Comparison of ENCODE assay signal across 8 cellular contexts in genomic region chr2:218068721-218069334, GRCh38. TPM values are rescaled to one million over a fixed set of nuclear protein-coding genes. Genes with fewer than 3 reads are reported as not detected.
DNase-seq lines count a peak whose midpoint lies in the region; ATAC-seq and TF ChIP-seq lines count a peak whose summit lies in the region.
"Not testable (repeated sequence)": the region's sequence is repeated elsewhere in the genome, so short reads cannot be mapped to it uniquely, and the experiment has no call there.

A gene with protein sequence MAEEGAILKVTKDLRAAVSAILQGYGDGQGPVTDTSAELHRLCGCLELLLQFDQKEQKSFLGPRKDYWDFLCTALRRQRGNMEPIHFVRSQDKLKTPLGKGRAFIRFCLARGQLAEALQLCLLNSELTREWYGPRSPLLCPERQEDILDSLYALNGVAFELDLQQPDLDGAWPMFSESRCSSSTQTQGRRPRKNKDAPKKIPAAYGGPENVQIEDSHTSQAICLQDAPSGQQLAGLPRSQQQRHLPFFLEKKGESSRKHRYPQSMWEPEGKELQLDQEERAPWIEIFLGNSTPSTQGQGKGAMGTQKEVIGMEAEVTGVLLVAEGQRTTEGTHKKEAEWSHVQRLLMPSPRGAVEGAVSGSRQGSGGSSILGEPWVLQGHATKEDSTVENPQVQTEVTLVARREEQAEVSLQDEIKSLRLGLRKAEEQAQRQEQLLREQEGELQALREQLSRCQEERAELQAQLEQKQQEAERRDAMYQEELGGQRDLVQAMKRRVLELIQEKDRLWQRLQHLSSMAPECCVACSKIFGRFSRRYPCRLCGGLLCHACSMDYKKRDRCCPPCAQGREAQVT (plus strand): TSS chr2:218069253. CDS start chr2:218070606, 1,353 bp downstream.

- not testable (repeated sequence) for H3K4me3 ChIP-seq in H7 (ENCODE audit: insufficient read depth, low read depth, low read length)

- TF ChIP-seq CTCF in nephron (IDR thresholded peaks at IDR 0.05; ENCODE audit: unreplicated experiment in 3 of 3): peak; percentile 77 to 78 (median 77)

- H3K36me3 Mint-ChIP-seq in activated T-helper 17 cell treated with anti-CD3 and anti-CD28 coated beads, Interleukin-2, amount 50 U/mL, for 72 hours (ENCODE audit: low read depth); nephron (ENCODE audit: low read depth): not testable (repeated sequence)

- ATAC-seq in activated T-helper 17 cell treated with anti-CD3 and anti-CD28 coated beads, Interleukin-2, amount 50 U/mL, for 72 hours (replicated peaks): peak; percentile 69
- ATAC-seq in stimulated activated naive CD8-positive, alpha-beta T cell treated with anti-CD3 and anti-CD28 coated beads, Interleukin-15, Interleukin-2, amounts not matched to agents 100 U/mL and 50 U/mL, for 24 hours: peak; percentile 61

- H3K27me3 ChIP-seq in H7 (ENCODE audit: control insufficient read depth, insufficient read depth, low read length): not testable (repeated sequence)

- H3K4me1 Mint-ChIP-seq in activated T-helper 17 cell treated with anti-CD3 and anti-CD28 coated beads, Interleukin-2, amount 50 U/mL, for 72 hours; nephron: not testable (repeated sequence)

- H3K4me3 Mint-ChIP-seq in activated T-helper 17 cell treated with anti-CD3 and anti-CD28 coated beads, Interleukin-2, amount 50 U/mL, for 72 hours: peak within 1 kb of the TSS; percentile 75
- H3K4me3 Mint-ChIP-seq in nephron: peak within 1 kb of the TSS; percentile 59 to 74 (median 67)

- not testable (repeated sequence) for H3K9me3 Mint-ChIP-seq in activated T-helper 17 cell treated with anti-CD3 and anti-CD28 coated beads, Interleukin-2, amount 50 U/mL, for 72 hours; nephron

- not testable (repeated sequence) for H3K36me3 ChIP-seq in H7 (replicated peaks; ENCODE audit: control insufficient read depth, insufficient read depth, low read length)

- DNase-seq in EH (ENCODE audit: low read depth): peak; percentile 83
- DNase-seq in H7: peak; percentile 87
- DNase-seq in LoVo (ENCODE audit: low spot score): peak; percentile 73
- peak; percentile 76 for DNase-seq in RPMI8226
- DNase-seq in fibroblast of the conjunctiva (ENCODE audit: low read depth): peak; percentile 38
- DNase-seq in stimulated activated naive CD8-positive, alpha-beta T cell treated with anti-CD3 and anti-CD28 coated beads, Interleukin-15, Interleukin-2, amounts not matched to agents 100 U/mL and 50 U/mL, for 24 hours: peak; percentile 60

- H3K27ac Mint-ChIP-seq in activated T-helper 17 cell treated with anti-CD3 and anti-CD28 coated beads, Interleukin-2, amount 50 U/mL, for 72 hours: peak within 1 kb of the TSS; percentile 43
- not testable (repeated sequence) for H3K27ac Mint-ChIP-seq in nephron

- peaks cover 27% of the 10 kb centered on the region for H3K27me3 Mint-ChIP-seq in activated T-helper 17 cell treated with anti-CD3 and anti-CD28 coated beads, Interleukin-2, amount 50 U/mL, for 72 hours
- peaks cover 43% of the 10 kb centered on the region for H3K27me3 Mint-ChIP-seq in nephron (ENCODE audit: low read depth)

RNA-seq across cellular contexts. Expression of the gene that starts here (rescaled TPM):
- not detected in 2 replicates for total RNA-seq in H7 (2014; rRNA removed; shearing (Covaris generic))
- total RNA-seq in activated T-helper 17 cell treated with anti-CD3 and anti-CD28 coated beads, Interleukin-2, amount 50 U/mL, for 72 hours: 1 to 10 TPM in 1 of 2 donors, under 1 TPM in 1; 0.19 to 2.4 TPM

Comparison
In these comparisons a context has a peak if more than half of its experiments do, and no peak if none do; other contexts are left out.
1. Peak in DNase-seq in H7; RNA of the gene not detected or under 1 TPM.